ENCODE assay signal across 1 cellular context in genomic region chr11:124869331-124869730, GRCh38.
TF ChIP-seq lines count a peak whose summit lies in the region.

No MANE protein-coding gene starts in this region.

TF ChIP-seq in A549, 52 proteins besides CTCF, POLR2A, EP300 and RAD21:
- no peak for TF ChIP-seq FOXS1 (CRISPR knock-in tag; IDR thresholded peaks at IDR 0.05)
- TF ChIP-seq CBX8 (IDR thresholded peaks at IDR 0.05): no peak
- TF ChIP-seq PHF8 (IDR thresholded peaks at IDR 0.05; ENCODE audit: borderline replicate concordance, low read depth): no peak
- no peak for TF ChIP-seq SMC3 (IDR thresholded peaks at IDR 0.05)
- no peak for TF ChIP-seq TP53 (CRISPR knock-in tag; IDR thresholded peaks at IDR 0.05)
- no peak for TF ChIP-seq EHF (CRISPR knock-in tag; IDR thresholded peaks at IDR 0.05)
- no peak for TF ChIP-seq JUN (IDR thresholded peaks at IDR 0.05)
- no peak for TF ChIP-seq POLR2AphosphoS2 (conservative IDR thresholded peaks at IDR 0.05; ENCODE audit: low read length)
- TF ChIP-seq FOSB (CRISPR knock-in tag; IDR thresholded peaks at IDR 0.05): no peak
- no peak for TF ChIP-seq HMGXB4 (CRISPR knock-in tag; IDR thresholded peaks at IDR 0.05; ENCODE audit: borderline replicate concordance)
- TF ChIP-seq GATA3 (IDR thresholded peaks at IDR 0.05; ENCODE audit: borderline replicate concordance): no peak
- no peak for TF ChIP-seq RFX5 (IDR thresholded peaks at IDR 0.05)
- TF ChIP-seq ESRRA (IDR thresholded peaks at IDR 0.05; ENCODE audit: borderline replicate concordance, low read length): no peak
- no peak for TF ChIP-seq KDM5A (IDR thresholded peaks at IDR 0.05)
- no peak for TF ChIP-seq RARB (CRISPR knock-in tag; IDR thresholded peaks at IDR 0.05)
- no peak for TF ChIP-seq REST (IDR thresholded peaks at IDR 0.05)
- TF ChIP-seq HOXB13 (CRISPR knock-in tag; IDR thresholded peaks at IDR 0.05; ENCODE audit: low read depth): no peak
- TF ChIP-seq EHMT2 (IDR thresholded peaks at IDR 0.05; ENCODE audit: low read depth): no peak
- TF ChIP-seq E2F6 (IDR thresholded peaks at IDR 0.05; ENCODE audit: borderline replicate concordance, low read depth): no peak
- no peak for TF ChIP-seq RNF2 (IDR thresholded peaks at IDR 0.05; ENCODE audit: borderline replicate concordance, low read depth)
